In the genomic region with DNA sequence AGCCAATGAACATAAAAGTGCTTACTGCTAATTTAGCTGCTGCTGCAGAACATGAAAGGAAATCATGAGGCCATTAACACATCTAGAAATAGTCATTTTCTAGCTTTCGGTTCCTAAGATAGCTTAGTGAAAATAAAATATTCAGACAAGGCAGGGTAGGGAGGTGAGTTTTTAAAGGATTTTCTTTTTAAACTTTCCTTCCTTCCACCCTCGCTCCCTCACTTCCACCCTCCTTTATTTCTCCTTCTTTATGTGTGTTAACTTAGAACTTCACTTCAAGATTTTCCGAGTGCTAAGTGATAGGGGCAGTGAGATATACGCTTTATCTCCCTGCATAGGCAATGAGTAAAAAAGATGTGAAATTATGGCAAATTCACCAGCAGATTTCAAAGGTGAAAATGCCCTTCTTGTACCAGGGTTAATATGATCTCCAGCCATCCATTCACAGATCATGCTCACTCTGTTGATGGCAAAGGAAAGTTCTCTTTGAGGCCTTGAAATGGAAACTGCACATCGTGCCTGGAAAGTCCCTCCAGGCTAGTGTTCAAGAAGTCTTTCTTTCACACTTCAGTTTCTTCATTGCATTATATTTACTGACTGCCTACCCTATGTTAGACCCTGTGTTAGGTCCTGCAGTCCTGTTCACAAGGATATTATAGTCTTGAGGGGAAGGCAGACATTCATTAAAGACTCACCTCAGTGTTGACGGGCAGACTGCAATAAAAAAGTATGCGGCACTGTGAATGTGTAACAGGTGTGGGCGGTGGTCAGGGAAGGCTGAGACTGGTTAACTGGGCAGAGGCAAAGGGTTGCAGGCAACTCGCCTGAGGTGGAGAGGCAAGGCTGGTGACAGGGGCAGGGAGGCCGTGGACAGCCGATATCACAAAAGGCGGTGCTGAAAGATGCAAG, we compare ENCODE assay signal across 10 cellular contexts.
DNase-seq lines count a peak whose midpoint lies in the region; ATAC-seq lines count a peak whose summit lies in the region.
"Had no signal": no experiment of that assay in that cellular context is flagged by ENCODE, and none has a peak within 500 bp of the region (broad histone marks: within the 10 kb centered on the region; RNA-seq: fewer than 3 reads in every experiment).

No MANE protein-coding gene starts in this region.

- H3K23ac ChIP-seq in trophoblast cell (ENCODE audit: low read length): no peak overlapping the region

- no peak overlapping the region for H2BK12ac ChIP-seq in trophoblast cell (ENCODE audit: low read length)

- no peaks in the 10 kb centered on the region for H3K36me3 ChIP-seq in trophoblast cell (ENCODE audit: control insufficient read depth in 1 of 2, insufficient read depth in 2 of 2, low read length in 2 of 2)

- H2BK120ac ChIP-seq in trophoblast cell (ENCODE audit: insufficient read depth, low read length, poor library complexity): no peak overlapping the region

- no peak overlapping the region for H2BK5ac ChIP-seq in trophoblast cell (ENCODE audit: low read depth, low read length, poor library complexity)

- H3K27me3 ChIP-seq in trophoblast cell (ENCODE audit: insufficient read depth, low read length): no peaks in the 10 kb centered on the region

- no CpG with 5 or more reads among the region's 12 CpGs for WGBS in trophoblast cell (ENCODE audit: extremely low coverage, insufficient coverage, insufficient read length)

- no peaks in the 10 kb centered on the region for H3K27me3 Mint-ChIP-seq in central memory CD8-positive, alpha-beta T cell

- H3K9ac ChIP-seq in trophoblast cell (ENCODE audit: low read length): no peak overlapping the region

- no peak overlapping the region for H3K4me2 ChIP-seq in trophoblast cell (ENCODE audit: low read length)

- no peaks in the 10 kb centered on the region for H3K4me1 ChIP-seq in trophoblast cell (ENCODE audit: control insufficient read depth in 1 of 2, insufficient read depth in 2 of 2, low read length in 2 of 2)

- no peak overlapping the region for H3K18ac ChIP-seq in trophoblast cell (ENCODE audit: low read length)

- peak overlapping the region; percentile 34 for H3K4me3 ChIP-seq in GM08714 (ENCODE audit: low read length)
- H3K4me3 ChIP-seq in trophoblast cell (ENCODE audit: low read depth, low read length): no peak overlapping the region

- H3K36me3 Mint-ChIP-seq in central memory CD8-positive, alpha-beta T cell (ENCODE audit: insufficient read depth): peaks cover 6% of the 10 kb centered on the region

- peak; percentile 89 for ATAC-seq in GM19468 (IDR thresholded peaks at IDR 0.05; ENCODE audit: extremely low read depth, unreplicated experiment)
- ATAC-seq in HG03432 (IDR thresholded peaks at IDR 0.05; ENCODE audit: unreplicated experiment): peak; percentile 86
- no peak for ATAC-seq in central memory CD8-positive, alpha-beta T cell (replicated peaks; ENCODE audit: extremely low read depth, poor library complexity, severe bottlenecking)

- no peak overlapping the region for H3K27ac Mint-ChIP-seq in central memory CD8-positive, alpha-beta T cell (ENCODE audit: low read depth)

- no peaks in the 10 kb centered on the region for H3K79me2 ChIP-seq in trophoblast cell (ENCODE audit: control insufficient read depth, insufficient read depth, low read length, poor library complexity)

- peaks cover 5% of the 10 kb centered on the region for H3K4me1 Mint-ChIP-seq in central memory CD8-positive, alpha-beta T cell

- peaks cover 10% of the 10 kb centered on the region for H3K9me3 Mint-ChIP-seq in central memory CD8-positive, alpha-beta T cell

- no peak overlapping the region for H3K4ac ChIP-seq in trophoblast cell (ENCODE audit: low read depth, low read length)

- DNase-seq in central memory CD8-positive, alpha-beta T cell (ENCODE audit: low spot score in 2 of 2): no peak
- DNase-seq in SK-N-DZ (ENCODE audit: low spot score): no peak
- DNase-seq in AG08395 (ENCODE audit: low spot score): no peak
- DNase-seq in H4 (ENCODE audit: low spot score): no peak
- no peak for DNase-seq in trophoblast cell
- DNase-seq: DND-41, NCI-H1694 had no signal

- no peak overlapping the region for H3K14ac ChIP-seq in trophoblast cell (ENCODE audit: low read length)

- H2AK5ac ChIP-seq in trophoblast cell (ENCODE audit: low read length): no peak overlapping the region

- no peak overlapping the region for H4K8ac ChIP-seq in trophoblast cell (ENCODE audit: low read depth, low read length)

- H2AFZ ChIP-seq in trophoblast cell (ENCODE audit: insufficient read depth, low read length, poor library complexity): no peak overlapping the region

- no peak overlapping the region for H4K12ac ChIP-seq in trophoblast cell (ENCODE audit: low read depth, low read length)

- peak overlapping the region; percentile 33 for H3K4me3 Mint-ChIP-seq in central memory CD8-positive, alpha-beta T cell

- no peak overlapping the region for H3K27ac ChIP-seq in trophoblast cell (ENCODE audit: low read depth, low read length)

- H3K9me3 ChIP-seq in trophoblast cell (ENCODE audit: insufficient read depth, low read depth, low read length): no peaks in the 10 kb centered on the region

- H3K79me1 ChIP-seq in trophoblast cell (ENCODE audit: low read length): no peaks in the 10 kb centered on the region

- no peak overlapping the region for H4K91ac ChIP-seq in trophoblast cell (ENCODE audit: low read depth, low read length)
